Comparison of ENCODE assay signal across 3 cellular contexts in the genomic region with DNA sequence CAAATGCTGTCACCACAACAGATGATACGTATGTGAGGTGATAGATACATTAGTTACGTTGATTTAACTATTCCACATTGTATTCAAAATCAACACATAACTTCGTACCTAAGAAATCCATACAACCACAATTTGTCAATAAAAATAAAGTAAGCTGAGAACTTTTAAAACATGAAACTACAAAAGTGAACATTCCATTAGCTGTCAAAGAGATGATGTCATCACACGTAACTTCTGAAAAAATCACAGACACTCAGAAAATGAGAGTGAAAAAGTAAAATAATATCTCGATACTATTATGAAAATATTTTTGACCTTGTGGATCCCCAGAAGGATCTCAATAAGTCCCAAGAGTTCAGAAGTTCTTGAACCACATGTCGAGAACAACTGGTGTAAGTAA.
TF ChIP-seq lines count a peak whose summit lies in the region.

No MANE protein-coding gene starts in this region.

TF ChIP-seq in HepG2, 621 proteins besides CTCF, POLR2A, EP300 and RAD21:
- peak; percentile 97 for TF ChIP-seq ATF7 (IDR thresholded peaks at IDR 0.05)
- no peak for TF ChIP-seq ATF7 (CRISPR knock-in tag; IDR thresholded peaks at IDR 0.05)
- TF ChIP-seq CREB1 (IDR thresholded peaks at IDR 0.05): peak; percentile 63
- TF ChIP-seq CREB1 (CRISPR knock-in tag; IDR thresholded peaks at IDR 0.05): no peak
- TF ChIP-seq JUND (CRISPR knock-in tag; IDR thresholded peaks at IDR 0.05): no peak
- TF ChIP-seq, protein P1, sequence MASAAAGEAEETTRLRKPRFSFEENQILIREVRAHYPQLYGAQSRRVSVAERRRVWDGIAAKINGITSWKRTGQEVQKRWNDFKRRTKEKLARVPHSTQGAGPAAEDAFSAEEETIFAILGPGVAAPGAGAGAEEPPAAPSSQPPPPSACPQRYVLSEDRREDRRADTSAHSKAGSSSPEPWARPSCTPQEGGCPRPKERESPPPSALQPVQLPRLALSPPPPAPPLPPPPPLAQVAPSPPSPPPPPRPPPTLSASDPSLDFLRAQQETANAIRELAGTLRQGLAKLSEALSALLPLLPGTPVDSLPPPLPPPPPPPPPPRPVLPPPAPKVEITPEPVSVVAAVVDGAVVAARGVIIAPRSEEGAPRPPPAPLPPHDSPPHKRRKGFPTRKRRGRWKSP (CRISPR knock-in tag; IDR thresholded peaks at IDR 0.05): no peak
TF ChIP-seq in HepG2: peak in this region for 2.

TF ChIP-seq in GM12878, 131 proteins besides CTCF, POLR2A, EP300 and RAD21:
- TF ChIP-seq RCOR1 (conservative IDR thresholded peaks at IDR 0.05; ENCODE audit: low read depth, low read length): no peak
- TF ChIP-seq ATF7 (IDR thresholded peaks at IDR 0.05; ENCODE audit: low read depth): peak; percentile 37

TF ChIP-seq in K562, 482 proteins besides CTCF, POLR2A, EP300 and RAD21:
- TF ChIP-seq ZNF436 (CRISPR knock-in tag; IDR thresholded peaks at IDR 0.05): no peak
- TF ChIP-seq, protein P2, sequence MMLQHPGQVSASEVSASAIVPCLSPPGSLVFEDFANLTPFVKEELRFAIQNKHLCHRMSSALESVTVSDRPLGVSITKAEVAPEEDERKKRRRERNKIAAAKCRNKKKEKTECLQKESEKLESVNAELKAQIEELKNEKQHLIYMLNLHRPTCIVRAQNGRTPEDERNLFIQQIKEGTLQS (IDR thresholded peaks at IDR 0.05): peak; percentile 37; the same call in 1 of the 2 replicates
- TF ChIP-seq, protein P2 (CRISPR knock-in tag; conservative IDR thresholded peaks at IDR 0.05): no peak
